ENCODE assay signal across 34 cellular contexts in the genomic region with DNA sequence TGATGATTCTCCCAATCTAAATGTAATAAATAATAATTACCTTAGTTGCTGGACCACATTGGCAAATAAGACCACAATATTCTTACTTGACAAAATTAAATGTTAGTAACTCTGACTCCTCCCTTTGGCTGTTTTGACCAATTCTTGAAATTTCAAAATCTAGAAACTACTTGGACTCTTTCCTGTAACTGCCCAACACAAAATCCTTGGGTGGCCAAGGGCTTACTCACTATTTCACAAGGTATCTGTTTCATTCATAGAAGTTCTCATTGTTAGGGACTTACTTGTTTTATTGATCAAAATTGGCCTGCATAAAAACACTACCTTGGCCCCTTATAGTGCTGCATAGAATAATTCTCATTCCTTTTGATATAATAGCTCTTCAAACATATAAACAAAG. TPM values are rescaled to one million over a fixed set of nuclear protein-coding genes. Genes with fewer than 3 reads are reported as not detected.
"Had no signal": no experiment of that assay in that cellular context is flagged by ENCODE, and none has a peak within 500 bp of the region (broad histone marks: within the 10 kb centered on the region; RNA-seq: fewer than 3 reads in every experiment).

No MANE protein-coding gene starts in this region.

- H3K36me3 Mint-ChIP-seq: activated CD4-positive, alpha-beta memory T cell treated with anti-CD3 and anti-CD28 coated beads for 36 hours; activated CD8-positive, alpha-beta memory T cell treated with anti-CD3 and anti-CD28 coated beads, Interleukin-2, amount 10 ng/mL, durations not matched to agents 7 days and 5 days; activated naive CD4-positive, alpha-beta T cell treated with anti-CD3 and anti-CD28 coated beads, Interleukin-2, amount 10 ng/mL, durations not matched to agents 7 days and 5 days; activated naive CD4-positive, alpha-beta T cell treated with anti-CD3 and anti-CD28 coated beads, Interleukin-2, amount 50 U/mL, for 72 hours; activated naive CD8-positive, alpha-beta T cell treated with anti-CD3 and anti-CD28 coated beads, Interleukin-2, amount 10 ng/mL, durations not matched to agents 7 days and 5 days had no signal

- H3K9me3 ChIP-seq: esophagus squamous epithelium, gastrocnemius medialis had no signal

- H3K4me1 ChIP-seq: esophagus squamous epithelium, foreskin keratinocyte, gastrocnemius medialis, heart left ventricle had no signal

- H3K4me3 ChIP-seq: coronary artery, esophagus squamous epithelium, gastrocnemius medialis, heart left ventricle had no signal

- H3K36me3 ChIP-seq: brain microvascular endothelial cell, esophagus squamous epithelium, gastrocnemius medialis, heart left ventricle had no signal

- ATAC-seq: activated CD4-positive, alpha-beta T cell treated with anti-CD3 and anti-CD28 coated beads for 36 hours; activated CD8-positive, alpha-beta memory T cell treated with anti-CD3 and anti-CD28 coated beads, Interleukin-2, amount 10 ng/mL, durations not matched to agents 7 days and 5 days; activated CD8-positive, alpha-beta T cell treated with anti-CD3 and anti-CD28 coated beads, Interleukin-2, amount 10 ng/mL, durations not matched to agents 7 days and 5 days; activated naive CD4-positive, alpha-beta T cell treated with anti-CD3 and anti-CD28 coated beads, Interleukin-2, amount 50 U/mL, for 72 hours; effector memory CD8-positive, alpha-beta T cell; foreskin keratinocyte; gastrocnemius medialis; heart left ventricle had no signal

- H3K27ac Mint-ChIP-seq: activated CD4-positive, alpha-beta memory T cell treated with anti-CD3 and anti-CD28 coated beads for 36 hours; activated CD4-positive, alpha-beta T cell treated with anti-CD3 and anti-CD28 coated beads for 36 hours; activated CD4-positive, alpha-beta T cell treated with anti-CD3 and anti-CD28 coated beads, Interleukin-2, amount 10 ng/mL, durations not matched to agents 24 days and 14 days; activated CD8-positive, alpha-beta memory T cell treated with anti-CD3 and anti-CD28 coated beads, Interleukin-2, amount 10 ng/mL, durations not matched to agents 7 days and 5 days; activated CD8-positive, alpha-beta T cell treated with anti-CD3 and anti-CD28 coated beads, Interleukin-2, amount 10 ng/mL, durations not matched to agents 7 days and 5 days; activated naive CD4-positive, alpha-beta T cell treated with anti-CD3 and anti-CD28 coated beads, Interleukin-2, amount 10 ng/mL, durations not matched to agents 7 days and 5 days; activated naive CD4-positive, alpha-beta T cell treated with anti-CD3 and anti-CD28 coated beads, Interleukin-2, amount 50 U/mL, for 72 hours; activated naive CD8-positive, alpha-beta T cell treated with anti-CD3 and anti-CD28 coated beads, Interleukin-2, amount 10 ng/mL, durations not matched to agents 7 days and 5 days; activated T-helper 1 cell treated with anti-CD3 and anti-CD28 coated beads, Interleukin-12 subunit alpha, Interleukin-12 subunit beta, Interleukin-2, Interleukin-4 antibody, amounts not matched to agents 30 ng/mL and 10 ng/mL and 1 ng/mL, durations not matched to agents 14 hours and 24 hours and 36 hours; activated T-helper 2 cell treated with anti-CD3 and anti-CD28 coated beads, Interferon-gamma antibody, Interleukin-2, Interleukin-4, amounts not matched to agents 10 μg/mL and 5 μg/mL and 100 μg/mL, durations not matched to agents 14 hours and 24 hours and 36 hours; dendritic cell treated with granulocyte-macrophage colony-stimulating factor and Interleukin-4, amounts not matched to agents 40 ng/mL and 50 ng/mL, for 4 days; effector memory CD8-positive, alpha-beta T cell had no signal

- H3K9me3 Mint-ChIP-seq: activated CD4-positive, alpha-beta memory T cell treated with anti-CD3 and anti-CD28 coated beads for 36 hours; activated CD4-positive, alpha-beta T cell treated with anti-CD3 and anti-CD28 coated beads, Interleukin-2, amount 10 ng/mL, durations not matched to agents 24 days and 14 days; activated naive CD4-positive, alpha-beta T cell treated with anti-CD3 and anti-CD28 coated beads, Interleukin-2, amount 10 ng/mL, durations not matched to agents 7 days and 5 days; activated naive CD8-positive, alpha-beta T cell treated with anti-CD3 and anti-CD28 coated beads, Interleukin-2, amount 10 ng/mL, durations not matched to agents 7 days and 5 days; activated T-helper 1 cell treated with anti-CD3 and anti-CD28 coated beads, Interleukin-12 subunit alpha, Interleukin-12 subunit beta, Interleukin-2, Interleukin-4 antibody, amounts not matched to agents 30 ng/mL and 10 ng/mL and 1 ng/mL, durations not matched to agents 14 hours and 24 hours and 36 hours; activated T-helper 2 cell treated with anti-CD3 and anti-CD28 coated beads, Interferon-gamma antibody, Interleukin-2, Interleukin-4, amounts not matched to agents 10 μg/mL and 5 μg/mL and 100 μg/mL, durations not matched to agents 14 hours and 24 hours and 36 hours; dendritic cell treated with granulocyte-macrophage colony-stimulating factor and Interleukin-4, amounts not matched to agents 40 ng/mL and 50 ng/mL, for 4 days had no signal

- H3K27me3 Mint-ChIP-seq: activated CD4-positive, alpha-beta memory T cell treated with anti-CD3 and anti-CD28 coated beads for 36 hours; activated CD4-positive, alpha-beta T cell treated with anti-CD3 and anti-CD28 coated beads for 36 hours; activated CD4-positive, alpha-beta T cell treated with anti-CD3 and anti-CD28 coated beads, Interleukin-2, amount 10 ng/mL, durations not matched to agents 24 days and 14 days; activated CD8-positive, alpha-beta memory T cell treated with anti-CD3 and anti-CD28 coated beads, Interleukin-2, amount 10 ng/mL, durations not matched to agents 7 days and 5 days; activated naive CD4-positive, alpha-beta T cell treated with anti-CD3 and anti-CD28 coated beads, Interleukin-2, amount 10 ng/mL, durations not matched to agents 7 days and 5 days; central memory CD8-positive, alpha-beta T cell; dendritic cell treated with granulocyte-macrophage colony-stimulating factor and Interleukin-4, amounts not matched to agents 40 ng/mL and 50 ng/mL, for 4 days; effector memory CD8-positive, alpha-beta T cell had no signal

- H3K4me1 Mint-ChIP-seq: activated CD4-positive, alpha-beta T cell treated with anti-CD3 and anti-CD28 coated beads for 36 hours; activated CD4-positive, alpha-beta T cell treated with anti-CD3 and anti-CD28 coated beads, Interleukin-2, amount 10 ng/mL, durations not matched to agents 24 days and 14 days; activated CD8-positive, alpha-beta memory T cell treated with anti-CD3 and anti-CD28 coated beads, Interleukin-2, amount 10 ng/mL, durations not matched to agents 7 days and 5 days; activated naive CD4-positive, alpha-beta T cell treated with anti-CD3 and anti-CD28 coated beads, Interleukin-2, amount 10 ng/mL, durations not matched to agents 7 days and 5 days; activated naive CD8-positive, alpha-beta T cell treated with anti-CD3 and anti-CD28 coated beads, Interleukin-2, amount 10 ng/mL, durations not matched to agents 7 days and 5 days; central memory CD8-positive, alpha-beta T cell had no signal

- H3K27me3 ChIP-seq: brain microvascular endothelial cell, esophagus squamous epithelium, gastrocnemius medialis, heart left ventricle had no signal

- H3K27ac ChIP-seq: brain microvascular endothelial cell, coronary artery, epithelial cell of prostate, esophagus squamous epithelium, foreskin keratinocyte, gastrocnemius medialis, heart left ventricle had no signal

- FAIRE-seq: bronchial epithelial cell had no signal

- DNase-seq: activated CD4-positive, alpha-beta memory T cell treated with anti-CD3 and anti-CD28 coated beads for 36 hours; activated CD4-positive, alpha-beta T cell treated with anti-CD3 and anti-CD28 coated beads for 36 hours; activated CD4-positive, alpha-beta T cell treated with anti-CD3 and anti-CD28 coated beads, Interleukin-2, amount 10 ng/mL, durations not matched to agents 24 days and 14 days; activated CD4-positive, CD25-positive, alpha-beta regulatory T cell; activated CD4-positive, CD25-positive, alpha-beta regulatory T cell treated with anti-CD3 and anti-CD28 coated beads, Interleukin-2, amount 50 U/mL, for 72 hours; activated CD8-positive, alpha-beta memory T cell treated with anti-CD3 and anti-CD28 coated beads, Interleukin-2, amount 10 ng/mL, durations not matched to agents 7 days and 5 days; activated CD8-positive, alpha-beta memory T cell treated with anti-CD3 and anti-CD28 coated beads, Interleukin-2, amount 50 U/mL, for 4 hours; activated CD8-positive, alpha-beta T cell treated with anti-CD3 and anti-CD28 coated beads, Interleukin-2, amount 10 ng/mL, durations not matched to agents 7 days and 5 days; activated effector memory CD4-positive, alpha-beta T cell treated with anti-CD3 and anti-CD28 coated beads, Interleukin-2, amount 50 U/mL, for 16 hours; activated naive CD4-positive, alpha-beta T cell treated with anti-CD3 and anti-CD28 coated beads, Interleukin-2, amount 10 ng/mL, durations not matched to agents 7 days and 5 days; activated naive CD8-positive, alpha-beta T cell treated with anti-CD3 and anti-CD28 coated beads, Interleukin-2, amount 10 ng/mL, durations not matched to agents 7 days and 5 days; activated T-cell treated with anti-CD3 and anti-CD28 coated beads, Interleukin-2, amount 50 U/mL, for 1 hour; activated T-cell treated with anti-CD3 and anti-CD28 coated beads, Interleukin-2, amount 50 U/mL, for 48 hours; amniotic stem cell; anterior cingulate cortex; brain microvascular endothelial cell; effector CD4-positive, alpha-beta T cell; effector memory CD8-positive, alpha-beta T cell; esophagus squamous epithelium; foreskin keratinocyte; gastrocnemius medialis; glutamatergic neuron; heart left ventricle; T-helper 2 cell had no signal

- H3K4me3 Mint-ChIP-seq: activated CD4-positive, alpha-beta memory T cell treated with anti-CD3 and anti-CD28 coated beads for 36 hours; activated CD4-positive, alpha-beta T cell treated with anti-CD3 and anti-CD28 coated beads for 36 hours; activated CD4-positive, alpha-beta T cell treated with anti-CD3 and anti-CD28 coated beads, Interleukin-2, amount 10 ng/mL, durations not matched to agents 24 days and 14 days; activated CD8-positive, alpha-beta memory T cell treated with anti-CD3 and anti-CD28 coated beads, Interleukin-2, amount 10 ng/mL, durations not matched to agents 7 days and 5 days; activated CD8-positive, alpha-beta T cell treated with anti-CD3 and anti-CD28 coated beads, Interleukin-2, amount 10 ng/mL, durations not matched to agents 7 days and 5 days; activated naive CD4-positive, alpha-beta T cell treated with anti-CD3 and anti-CD28 coated beads, Interleukin-2, amount 10 ng/mL, durations not matched to agents 7 days and 5 days; activated naive CD8-positive, alpha-beta T cell treated with anti-CD3 and anti-CD28 coated beads, Interleukin-2, amount 10 ng/mL, durations not matched to agents 7 days and 5 days; activated T-helper 1 cell treated with anti-CD3 and anti-CD28 coated beads, Interleukin-12 subunit alpha, Interleukin-12 subunit beta, Interleukin-2, Interleukin-4 antibody, amounts not matched to agents 30 ng/mL and 10 ng/mL and 1 ng/mL, durations not matched to agents 14 hours and 24 hours and 36 hours; central memory CD8-positive, alpha-beta T cell; dendritic cell treated with granulocyte-macrophage colony-stimulating factor and Interleukin-4, amounts not matched to agents 40 ng/mL and 50 ng/mL, for 4 days; effector memory CD8-positive, alpha-beta T cell had no signal

RNA-seq across cellular contexts. Expression of gene CDH20, which starts 19.4 kb away (rescaled TPM):
- total RNA-seq: activated CD8-positive, alpha-beta T cell treated with anti-CD3 and anti-CD28 coated beads, Interleukin-2, amount 10 ng/mL, durations not matched to agents 7 days and 5 days; activated T-helper 1 cell treated with anti-CD3 and anti-CD28 coated beads, Interleukin-12 subunit alpha, Interleukin-12 subunit beta, Interleukin-2, Interleukin-4 antibody, amounts not matched to agents 30 ng/mL and 10 ng/mL and 1 ng/mL, durations not matched to agents 14 hours and 24 hours and 36 hours; activated T-helper 2 cell treated with anti-CD3 and anti-CD28 coated beads, Interferon-gamma antibody, Interleukin-2, Interleukin-4, amounts not matched to agents 10 μg/mL and 5 μg/mL and 100 μg/mL, durations not matched to agents 14 hours and 24 hours and 36 hours; astrocyte; bronchial epithelial cell; foreskin keratinocyte; T-helper 1 cell treated with Interleukin-12 subunit alpha and Interleukin-12 subunit beta and Interleukin-4 antibody, amounts not matched to agents 30 ng/mL and 1 ng/mL, for 36 hours had no signal
- polyA plus RNA-seq: foreskin keratinocyte had no signal
